ENCODE assay signal across 8 cellular contexts in genomic region chr3:141486735-141487418, GRCh38. TPM values are rescaled to one million over a fixed set of nuclear protein-coding genes. Genes with fewer than 3 reads are reported as not detected.
DNase-seq lines count a peak whose midpoint lies in the region; ATAC-seq and TF ChIP-seq lines count a peak whose summit lies in the region.

RASA2 (plus strand) TSS chr3:141487027; CDS start chr3:141487084, 57 bp downstream.

- H3K4me1 Mint-ChIP-seq in WTC11 = peaks cover 44% of the 10 kb centered on the region

- TF ChIP-seq CTCF in AG04449 (IDR thresholded peaks at IDR 0.05; ENCODE audit: insufficient read depth, low read length, missing control alignments) = no peak
- TF ChIP-seq CTCF in WTC11 (IDR thresholded peaks at IDR 0.05) = no peak

- CTCF ChIA-PET in AG04449 (lab: Yijun Ruan, JAX) = interaction anchor here (0.7 to 2.8 kb wide), 9 partner anchors 11 to 231 kb away, joined by 3 to 12 read pairs (median 4); no protein-coding TSS in a partner anchor
- CTCF ChIA-PET in WTC11 (lab: Charles Lee) = interaction anchor here (1.1 to 1.4 kb wide), 6 partner anchors 27 to 255 kb away, joined by 3 to 8 read pairs (median 4); partner anchors contain the start of gene PXYLP1

- POLR2A ChIA-PET in AG04449 (lab: Yijun Ruan, JAX) = interaction anchor here (0.9 to 1.3 kb wide), 4 partner anchors 10 to 390 kb away, joined by 3 to 4 read pairs (median 3); partner anchors contain the start of gene ATP1B3
- POLR2A ChIA-PET in WTC11 (lab: Charles Lee) = interaction anchor here (0.6 to 1.5 kb wide), 5 partner anchors 11 to 480 kb away, joined by 3 to 5 read pairs (median 3); no protein-coding TSS in a partner anchor

- peaks cover 8% of the 10 kb centered on the region; the same call in 1 of the 2 replicates for H3K27me3 Mint-ChIP-seq in WTC11 (ENCODE audit: low read depth)

- peak within 1 kb of the TSS; percentile 77 for H3K4me3 ChIP-seq in AG04449 (ENCODE audit: low read depth, low read length)

- peak within 1 kb of the TSS; percentile 88 for H3K4me3 Mint-ChIP-seq in WTC11

- peak within 1 kb of the TSS; percentile 86 for H3K27ac Mint-ChIP-seq in WTC11

- DNase-seq in AG04449 (ENCODE audit: low read depth, low spot score) (no peak), NCI-H2196 treated with DMSO at 0.1 percent for 48 hours (lab: John Stamatoyannopoulos, UW; ENCODE audit: unreplicated experiment) (peak; percentile 75), WTC11 (ENCODE audit: low spot score) (peak; percentile 71), caudate nucleus (lab: John Stamatoyannopoulos, UW) (peak in 59 of 61 donors; percentile 25 to 89 (median 69)), inferior parietal cortex (ENCODE audit: extremely low spot score) (peak; percentile 66)
- DNase-seq in stimulated activated CD4-positive, alpha-beta T cell treated with anti-CD3 and anti-CD28 coated beads, Interleukin-12 subunit alpha, Interleukin-12 subunit beta, amount 100 ng/mL, for 24 hours (ENCODE audit: low read depth in 2 of 2) = peak; percentile 39 to 43

- peak within 1 kb of the TSS; percentile 67 for H3K27ac ChIP-seq in caudate nucleus (ENCODE audit: low read depth, low read length)

- H3K9me3 Mint-ChIP-seq in WTC11 = no peaks in the 10 kb centered on the region

- ATAC-seq in GM18868 (IDR thresholded peaks at IDR 0.05; ENCODE audit: unreplicated experiment) (peak; percentile 77), HG03103 (IDR thresholded peaks at IDR 0.05; ENCODE audit: low read depth, unreplicated experiment) (peak; percentile 50), WTC11 (peak; percentile 87)

- H3K36me3 Mint-ChIP-seq in WTC11 = no peaks in the 10 kb centered on the region

TF ChIP-seq in WTC11, 78 proteins besides CTCF, POLR2A, EP300 and RAD21 (continues in another document):
- TF ChIP-seq ZNF219 (CRISPR knock-in tag; IDR thresholded peaks at IDR 0.05; ENCODE audit: borderline replicate concordance) (0 out of 2 replicates have a peak, but pooled peaks have one; percentile 12), OVOL2 (CRISPR knock-in tag; IDR thresholded peaks at IDR 0.05; ENCODE audit: borderline replicate concordance) (no peak), MLX (CRISPR knock-in tag; IDR thresholded peaks at IDR 0.05) (no peak), ERG (CRISPR knock-in tag; IDR thresholded peaks at IDR 0.05) (no peak), NFYB (CRISPR knock-in tag; conservative IDR thresholded peaks at IDR 0.05; ENCODE audit: low read depth) (peak; percentile 21; the same call in 1 of the 2 replicates), RORB (CRISPR knock-in tag; IDR thresholded peaks at IDR 0.05) (no peak), SP1 (CRISPR knock-in tag; conservative IDR thresholded peaks at IDR 0.05) (peak; percentile 84), ZNF423 (CRISPR knock-in tag; IDR thresholded peaks at IDR 0.05) (no peak), SMAD4 (CRISPR knock-in tag; IDR thresholded peaks at IDR 0.05) (no peak), JUN (CRISPR knock-in tag; IDR thresholded peaks at IDR 0.05) (no peak; the same call in 1 of the 2 replicates), RELA (CRISPR knock-in tag; IDR thresholded peaks at IDR 0.05; ENCODE audit: borderline replicate concordance) (peak; percentile 76; the same call in 1 of the 2 replicates), NR3C1 (CRISPR knock-in tag; conservative IDR thresholded peaks at IDR 0.05; ENCODE audit: low read depth) (0 out of 2 replicates have a peak, but pooled peaks have one; percentile 91), TP53 (CRISPR knock-in tag; IDR thresholded peaks at IDR 0.05) (no peak), TEAD4 (CRISPR knock-in tag; IDR thresholded peaks at IDR 0.05) (no peak), AFF4 (CRISPR knock-in tag; IDR thresholded peaks at IDR 0.05; ENCODE audit: borderline replicate concordance) (no peak), STAT6 (CRISPR knock-in tag; conservative IDR thresholded peaks at IDR 0.05; ENCODE audit: low read depth) (no peak), FOXP4 (CRISPR knock-in tag; IDR thresholded peaks at IDR 0.05) (no peak)

RNA-seq across cellular contexts. Expression of gene RASA2, which starts in this region (rescaled TPM):
- 13.9 to 16.8 TPM (median 16.4 TPM) in 3 replicates for total RNA-seq in WTC11 (2021)
